In the genomic region with DNA sequence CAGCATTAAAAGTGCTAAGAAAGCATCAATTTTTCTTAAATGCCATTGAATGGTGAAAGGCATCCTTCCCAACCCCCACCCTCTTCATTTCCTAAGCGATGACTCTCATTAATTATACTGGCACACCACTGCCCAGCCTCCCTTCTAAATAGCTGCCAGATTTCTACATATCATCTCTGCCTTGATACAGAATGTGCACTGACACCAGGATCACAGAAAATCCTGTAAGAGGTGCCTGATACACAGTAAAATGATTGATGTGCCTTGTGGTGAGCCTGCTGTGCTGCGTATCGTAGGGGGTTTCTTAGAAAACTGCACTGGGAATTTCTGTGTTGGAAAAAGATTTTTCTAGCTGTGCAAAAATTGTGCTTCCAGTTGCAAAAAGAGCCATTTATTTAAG, we compare ENCODE assay signal across 16 cellular contexts. TPM values are rescaled to one million over a fixed set of nuclear protein-coding genes. Genes with fewer than 3 reads are reported as not detected.
"Had no signal": no experiment of that assay in that cellular context is flagged by ENCODE, and none has a peak within 500 bp of the region (broad histone marks: within the 10 kb centered on the region; RNA-seq: fewer than 3 reads in every experiment).

No MANE protein-coding gene starts in this region.

- H3K4me3 Mint-ChIP-seq: activated B cell treated with CpG ODN at 0.5 μM for 24 hours; dendritic cell treated with granulocyte-macrophage colony-stimulating factor and Interleukin-4, amounts not matched to agents 40 ng/mL and 50 ng/mL, for 4 days; T-helper 17 cell had no signal

- H3K27ac Mint-ChIP-seq: activated B cell treated with CpG ODN at 0.5 μM for 24 hours; activated naive CD4-positive, alpha-beta T cell treated with anti-CD3 and anti-CD28 coated beads, Interleukin-2, amount 50 U/mL, for 72 hours; dendritic cell treated with granulocyte-macrophage colony-stimulating factor and Interleukin-4, amounts not matched to agents 40 ng/mL and 50 ng/mL, for 4 days; naive thymus-derived CD4-positive, alpha-beta T cell; T-helper 17 cell had no signal

- H3K36me3 Mint-ChIP-seq: naive thymus-derived CD4-positive, alpha-beta T cell had no signal

- H3K9me3 Mint-ChIP-seq: activated B cell treated with CpG ODN at 0.5 μM for 24 hours; activated naive CD4-positive, alpha-beta T cell treated with anti-CD3 and anti-CD28 coated beads, Interleukin-2, amount 50 U/mL, for 72 hours; dendritic cell treated with granulocyte-macrophage colony-stimulating factor and Interleukin-4, amounts not matched to agents 40 ng/mL and 50 ng/mL, for 4 days; naive thymus-derived CD4-positive, alpha-beta T cell had no signal

- ATAC-seq: activated naive CD4-positive, alpha-beta T cell treated with anti-CD3 and anti-CD28 coated beads, Interleukin-2, amount 50 U/mL, for 72 hours; lower lobe of right lung; naive thymus-derived CD4-positive, alpha-beta T cell; T-helper 17 cell had no signal

- DNase-seq: activated B cell treated with CpG ODN at 0.5 μM for 24 hours; activated CD4-positive, alpha-beta T cell treated with anti-CD3 and anti-CD28 coated beads, Interleukin-2, amount 50 U/mL, for 1 hour; activated effector memory CD4-positive, alpha-beta T cell treated with Interleukin-2 at 50 U/mL for 16 hours; amygdala; brain microvascular endothelial cell; cerebellar nuclear complex; erythroblast; lower lobe of right lung; naive thymus-derived CD4-positive, alpha-beta T cell; stimulated activated CD4-positive, alpha-beta T cell treated with anti-CD3 and anti-CD28 coated beads, Interleukin-15, amount 100 ng/mL, for 24 hours; stimulated activated CD4-positive, alpha-beta T cell treated with anti-CD3 and anti-CD28 coated beads, Interleukin-4, amount 100 ng/mL, for 4 hours; stomach; T-helper 17 cell had no signal

RNA-seq across cellular contexts. Expression of a gene that starts 3.0 kb away (rescaled TPM):
- total RNA-seq: osteocyte had no signal
